ENCODE assay signal across 7 cellular contexts in the genomic region with DNA sequence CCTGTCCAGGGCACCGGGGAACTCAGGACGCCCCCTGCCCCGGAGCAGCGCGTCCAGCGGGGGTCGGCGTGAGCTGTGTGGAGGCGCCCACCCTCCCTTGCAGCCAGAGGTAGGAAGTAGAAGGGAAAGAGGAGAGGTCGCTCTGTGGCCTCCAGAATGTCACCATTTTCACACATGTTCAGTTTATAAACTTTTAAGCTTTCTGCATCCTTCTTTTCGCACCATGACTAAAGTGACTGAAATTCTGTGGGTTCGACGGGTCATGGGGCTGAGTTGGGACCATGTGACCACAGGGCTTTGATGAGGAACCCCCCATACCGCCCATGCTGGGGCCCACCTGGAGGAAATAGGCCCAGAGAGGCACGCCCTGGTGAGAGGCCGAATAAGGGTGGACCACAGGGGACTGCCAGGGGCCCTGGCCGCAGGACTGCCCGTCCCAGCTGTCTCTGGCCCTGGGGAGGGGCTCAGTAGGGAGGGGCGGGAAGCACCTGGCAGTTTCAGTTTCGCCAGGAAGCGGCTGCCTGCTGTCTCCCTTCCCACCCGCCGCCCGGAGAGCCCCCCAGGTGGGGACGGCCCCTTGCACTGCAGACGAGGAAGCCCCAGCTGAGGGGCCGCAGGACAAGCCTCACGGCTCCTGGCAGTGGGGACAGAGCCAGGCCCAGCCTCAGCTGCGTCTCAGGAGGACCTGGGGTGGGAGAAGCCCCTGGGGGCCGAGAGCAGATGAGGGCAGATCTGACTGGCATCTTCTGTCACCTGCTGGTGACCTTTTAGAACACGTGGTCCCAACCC.
DNase-seq lines count a peak whose midpoint lies in the region; ATAC-seq and TF ChIP-seq lines count a peak whose summit lies in the region.

No MANE protein-coding gene starts in this region.

- H3K36me3 ChIP-seq in KOPT-K1 (ENCODE audit: insufficient read depth, low read length) (no peaks in the 10 kb centered on the region), neutrophil (peaks cover 13% of the 10 kb centered on the region)

- no peak for DNase-seq in medulla oblongata (ENCODE audit: extremely low spot score)
- DNase-seq in NCI-H446 treated with DMSO at 0.1 percent for 48 hours (lab: John Stamatoyannopoulos, UW): no peak
- no peak for DNase-seq in amniotic stem cell (lab: John Stamatoyannopoulos, UW)

- H3K9me3 ChIP-seq in KOPT-K1 (ENCODE audit: insufficient read depth, low read length, poor library complexity, severe bottlenecking) (no peaks in the 10 kb centered on the region), neutrophil (no peaks in the 10 kb centered on the region)

- TF ChIP-seq CTCF in neutrophil (IDR thresholded peaks at IDR 0.05): no peak

- H3K27me3 ChIP-seq in neutrophil: peaks cover 15% of the 10 kb centered on the region

- H3K4me3 ChIP-seq in neutrophil (ENCODE audit: low read depth in 1 of 2, low read length in 1 of 2): peak overlapping the region; percentile 35 to 41

- ATAC-seq in GM18907 (IDR thresholded peaks at IDR 0.05; ENCODE audit: unreplicated experiment): peak; percentile 58
- peak; percentile 54 for ATAC-seq in GM21825 (IDR thresholded peaks at IDR 0.05; ENCODE audit: unreplicated experiment)

- H3K27ac ChIP-seq in KOPT-K1 (ENCODE audit: low read depth, low read length, poor library complexity, severe bottlenecking) (peak overlapping the region; percentile 80), neutrophil (peak overlapping the region; percentile 15)

- H3K4me1 ChIP-seq in neutrophil (ENCODE audit: control insufficient read depth in 1 of 2, insufficient read depth in 1 of 2, low read depth in 1 of 2, low read length in 1 of 2): peaks cover 38 to 54% of the 10 kb centered on the region in 2 experiments
